In genomic region chr5:139273572-139274264, GRCh38 we compare ENCODE assay signal across 8 cellular contexts. TPM values are rescaled to one million over a fixed set of nuclear protein-coding genes. Genes with fewer than 3 reads are reported as not detected.
DNase-seq lines count a peak whose midpoint lies in the region; ATAC-seq and TF ChIP-seq lines count a peak whose summit lies in the region.

No MANE protein-coding gene starts in this region.

- peak overlapping the region; percentile 81 for H2AFZ ChIP-seq in MM.1S (ENCODE audit: low read length)
- H2AFZ ChIP-seq in SU-DHL-6 (ENCODE audit: low read depth, low read length, severe bottlenecking): peak overlapping the region; percentile 88

- H3F3A ChIP-seq in MM.1S (ENCODE audit: insufficient read depth, low read length): peaks cover 11% of the 10 kb centered on the region
- H3F3A ChIP-seq in SU-DHL-6 (ENCODE audit: insufficient read depth): peaks cover 44% of the 10 kb centered on the region

- intact Hi-C loops in left cardiac atrium (cut with DNase I) (no loop called here), prostate gland (cut with DNase I) (no loop called here)

- no peaks in the 10 kb centered on the region for H3K9me2 ChIP-seq in MM.1S (replicated peaks; ENCODE audit: insufficient read depth, low read length)
- no peaks in the 10 kb centered on the region for H3K9me2 ChIP-seq in SU-DHL-6 (replicated peaks; ENCODE audit: insufficient read depth, low read length)

- TF ChIP-seq CTCF in MM.1S (IDR thresholded peaks at IDR 0.05; ENCODE audit: low read length) (no peak), SU-DHL-6 (IDR thresholded peaks at IDR 0.05; ENCODE audit: insufficient read depth, low read length, poor library complexity, severe bottlenecking) (no peak), prostate gland (IDR thresholded peaks at IDR 0.05) (peak in 2 of 4 experiments; percentile 14 to 27)

- peaks cover 43% of the 10 kb centered on the region for H3K4me1 ChIP-seq in MM.1S (ENCODE audit: low read length)
- peaks cover 40% of the 10 kb centered on the region for H3K4me1 ChIP-seq in adipocyte (ENCODE audit: control insufficient read depth, insufficient read depth, low read length)
- H3K4me1 ChIP-seq in prostate gland (replicated peaks): peaks cover 17% of the 10 kb centered on the region

- peak overlapping the region; percentile 91 for H3K4me3 ChIP-seq in MM.1S (ENCODE audit: low read length)
- H3K4me3 ChIP-seq in SU-DHL-6 (ENCODE audit: insufficient read depth, low read length, poor library complexity, severe bottlenecking): peak overlapping the region; percentile 77
- H3K4me3 ChIP-seq in adipocyte (ENCODE audit: low read length): peak overlapping the region; percentile 97
- H3K4me3 ChIP-seq in prostate gland: peak overlapping the region; percentile 30 to 41

- WGBS in prostate gland: under 1% methylated on average over 43 of the region's 44 CpGs

- peak; percentile 97 to 99 for ATAC-seq in left cardiac atrium

- peak overlapping the region; percentile 89 for H3K4me2 ChIP-seq in MM.1S (ENCODE audit: low read depth, low read length)
- H3K4me2 ChIP-seq in SU-DHL-6 (ENCODE audit: low read depth, low read length, poor library complexity, severe bottlenecking): peak overlapping the region; percentile 81

- peak; percentile 92 for DNase-seq in HCEC 1CT
- peak; percentile 88 for DNase-seq in MM.1S
- peak; percentile 88 for DNase-seq in adipocyte (ENCODE audit: low read depth)
- DNase-seq in left cardiac atrium: peak; percentile 91
- DNase-seq in prostate gland (ENCODE audit: low spot score): peak; percentile 68
- peak; percentile 90 for DNase-seq in ureter (ENCODE audit: low spot score)

- H3K79me2 ChIP-seq in MM.1S (ENCODE audit: low read length) (peaks cover 39% of the 10 kb centered on the region), SU-DHL-6 (ENCODE audit: insufficient read depth, low read length) (peaks cover 41% of the 10 kb centered on the region)

- H3K9me3 ChIP-seq in MM.1S (replicated peaks; ENCODE audit: insufficient read depth, low read length) (no peaks in the 10 kb centered on the region), SU-DHL-6 (ENCODE audit: insufficient read depth, low read length) (no peaks in the 10 kb centered on the region), adipocyte (ENCODE audit: control insufficient read depth, low read length) (no peaks in the 10 kb centered on the region), prostate gland (no peaks in the 10 kb centered on the region)

- H3K36me3 ChIP-seq in MM.1S (replicated peaks; ENCODE audit: insufficient read depth, low read length) (peaks cover 3% of the 10 kb centered on the region; the same call in 1 of the 2 replicates), SU-DHL-6 (ENCODE audit: low read length) (peaks cover 25% of the 10 kb centered on the region; the same call in 1 of the 2 replicates), adipocyte (ENCODE audit: control insufficient read depth, insufficient read depth, low read length, severe bottlenecking) (peaks cover 19% of the 10 kb centered on the region), prostate gland (no peaks in the 10 kb centered on the region)

- H3K27me3 ChIP-seq in MM.1S (replicated peaks; ENCODE audit: insufficient read depth, low read length): peaks cover 11% of the 10 kb centered on the region
- no peaks in the 10 kb centered on the region for H3K27me3 ChIP-seq in SU-DHL-6 (ENCODE audit: low read length)
- no peaks in the 10 kb centered on the region for H3K27me3 ChIP-seq in adipocyte (replicated peaks; ENCODE audit: control insufficient read depth, insufficient read depth, low read length)
- no peaks in the 10 kb centered on the region for H3K27me3 ChIP-seq in prostate gland (replicated peaks; ENCODE audit: insufficient read depth)

- TF ChIP-seq POLR2A in GM10847 (IDR thresholded peaks at IDR 0.05; ENCODE audit: extremely low read depth, insufficient read length) (peak; percentile 97), prostate gland (IDR thresholded peaks at IDR 0.05) (peak; percentile 26)

- peak overlapping the region; percentile 26 for H3K27ac ChIP-seq in MM.1S (ENCODE audit: low read length)
- H3K27ac ChIP-seq in SU-DHL-6 (ENCODE audit: low read depth, low read length): peak overlapping the region; percentile 73
- H3K27ac ChIP-seq in prostate gland: peak overlapping the region; percentile 68 to 70

- H4K20me1 ChIP-seq in MM.1S (ENCODE audit: insufficient read depth, low read length) (no peaks in the 10 kb centered on the region), SU-DHL-6 (ENCODE audit: low read depth, low read length) (peaks cover 14% of the 10 kb centered on the region; the same call in 1 of the 2 replicates)

- H3K9ac ChIP-seq in MM.1S (ENCODE audit: low read length): peak overlapping the region; percentile 90
- H3K9ac ChIP-seq in SU-DHL-6 (ENCODE audit: low read length): peak overlapping the region; percentile 97
- peak overlapping the region; percentile 95 for H3K9ac ChIP-seq in adipocyte (ENCODE audit: low read length)

RNA-seq across cellular contexts. Expression of gene MATR3, which starts 19.8 kb away (rescaled TPM):
- 100 to 1,000 TPM; 104 to 162 TPM for total RNA-seq in left cardiac atrium
- 100 to 1,000 TPM; 192 to 207 TPM for total RNA-seq in prostate gland
- total RNA-seq in ureter: 259 TPM

Comparison
In these comparisons a context has a peak if more than half of its experiments do, and no peak if none do; other contexts are left out.
1. Peak in every context shown above with its lines: DNase-seq, ATAC-seq, H3K4me3 ChIP-seq and H3K27ac ChIP-seq.
2. H3K4me3 ChIP-seq: peak in every context shown above with its lines; median percentile 97 in adipocyte; 91 in MM.1S; 77 in SU-DHL-6; 36 in prostate gland.